8 cellular contexts compared by ENCODE assay signal in genomic region chr20:37992802-37993538, GRCh38. TPM values are rescaled to one million over a fixed set of nuclear protein-coding genes. Genes with fewer than 3 reads are reported as not detected.
DNase-seq lines count a peak whose midpoint lies in the region; ATAC-seq, FAIRE-seq and TF ChIP-seq lines count a peak whose summit lies in the region.

No MANE protein-coding gene starts in this region.

- no peaks in the 10 kb centered on the region for H3K79me2 ChIP-seq in KMS-11 (ENCODE audit: insufficient read depth, low read depth)

- intact Hi-C loops in activated B cell treated with CpG ODN at 0.5 μM for 24 hours (cut with micrococcal nuclease) (loop anchor here (1.0 to 5.0 kb wide), 6 partner anchors 91 to 801 kb away; no protein-coding TSS in a partner anchor), left cardiac atrium (cut with DNase I) (loop anchor here in 1 of 2 donors (2.0 to 5.0 kb wide), 2 partner anchors 91 to 232 kb away; partner anchors contain the start of gene VSTM2L), stomach (cut with DNase I; ENCODE audit: low total_unique reads) (loop anchor here (10.0 kb wide), 2 partner anchors 88 to 428 kb away; partner anchors contain the start of gene VSTM2L)

- peak; percentile 43 for ATAC-seq in activated B cell treated with CpG ODN at 0.5 μM for 24 hours (ENCODE audit: low read depth)
- ATAC-seq in left cardiac atrium = peak; percentile 60 to 79

- no peak overlapping the region for H2AFZ ChIP-seq in KMS-11 (ENCODE audit: low read depth)

- H3K27me3 ChIP-seq in KMS-11 (ENCODE audit: insufficient read depth, low read depth) = no peaks in the 10 kb centered on the region
- H3K27me3 ChIP-seq in stomach = no peaks in the 10 kb centered on the region

- H3K4me3 ChIP-seq in KMS-11 (IDR thresholded peaks at IDR 0.05; ENCODE audit: insufficient read depth, low read depth, low read length) = no peak overlapping the region
- H3K4me3 ChIP-seq in stomach = no peak overlapping the region

- no peak for TF ChIP-seq EP300 in stomach (IDR thresholded peaks at IDR 0.05)

- no peaks in the 10 kb centered on the region for H3K9me3 ChIP-seq in stomach

- H3K4me1 Mint-ChIP-seq in activated B cell treated with CpG ODN at 0.5 μM for 24 hours = peaks cover 20% of the 10 kb centered on the region

- H3K27ac ChIP-seq in KMS-11 (no peak overlapping the region), stomach (peak overlapping the region in 1 of 5 donors; percentile 11)

- no peaks in the 10 kb centered on the region for H3K27me3 Mint-ChIP-seq in activated B cell treated with CpG ODN at 0.5 μM for 24 hours

- CTCF ChIA-PET in activated B cell treated with CpG ODN at 0.5 μM for 24 hours (lab: Charles Lee) = interaction anchor here (0.6 to 5.5 kb wide), 11 partner anchors 9 to 797 kb away, joined by 3 to 57 read pairs (median 3); no protein-coding TSS in a partner anchor

- H3K27ac Mint-ChIP-seq in activated B cell treated with CpG ODN at 0.5 μM for 24 hours = no peak overlapping the region

- H3K4me2 ChIP-seq in KMS-11 = no peak overlapping the region

- DNase-seq in SKM-1 treated with dmso at 0.1 percent for 144 hours (lab: John Stamatoyannopoulos, UW; ENCODE audit: unreplicated experiment) (peak; percentile 4), SKM-1 (lab: John Stamatoyannopoulos, UW; ENCODE audit: unreplicated experiment) (no peak), activated B cell treated with CpG ODN at 0.5 μM for 24 hours (no peak), left cardiac atrium (peak; percentile 43), stomach (no peak), frontal cortex (ENCODE audit: low spot score in 2 of 2) (no peak), NCI-H1048 (lab: John Stamatoyannopoulos, UW) (no peak)

- H3K9ac ChIP-seq in KMS-11 = no peak overlapping the region

- TF ChIP-seq CTCF in KMS-11 (conservative IDR thresholded peaks at IDR 0.05; ENCODE audit: low read depth, low read length) = peak; percentile 83
- TF ChIP-seq CTCF in activated B cell treated with CpG ODN at 0.5 μM for 24 hours (IDR thresholded peaks at IDR 0.05) = peak; percentile 20
- TF ChIP-seq CTCF in stomach (IDR thresholded peaks at IDR 0.05) = peak in 5 of 7 experiments; percentile 16 to 74 (median 55)

- H3K36me3 Mint-ChIP-seq in activated B cell treated with CpG ODN at 0.5 μM for 24 hours (ENCODE audit: low read depth) = peaks cover 72% of the 10 kb centered on the region

- H3K4me1 ChIP-seq in KMS-11 (ENCODE audit: low read depth, poor library complexity, severe bottlenecking) (no peaks in the 10 kb centered on the region), stomach (peaks cover 17 to 54% (median 44%) of the 10 kb centered on the region in 4 donors)

- peaks cover 5% of the 10 kb centered on the region; the same call in 1 of the 2 replicates for H3K36me3 ChIP-seq in KMS-11 (ENCODE audit: insufficient read depth)
- H3K36me3 ChIP-seq in stomach = peaks cover 33 to 58% (median 49%) of the 10 kb centered on the region in 4 donors

- no peak for FAIRE-seq in frontal cortex (lab: Jason Lieb, UNC)

- POLR2A ChIA-PET in activated B cell treated with CpG ODN at 0.5 μM for 24 hours (lab: Charles Lee) = interaction anchor here (0.6 kb wide), 4 partner anchors 237 to 346 kb away, joined by 3 to 5 read pairs (median 4); no protein-coding TSS in a partner anchor

- no peak overlapping the region for H3K4me3 Mint-ChIP-seq in activated B cell treated with CpG ODN at 0.5 μM for 24 hours

- H3K9me3 Mint-ChIP-seq in activated B cell treated with CpG ODN at 0.5 μM for 24 hours = no peaks in the 10 kb centered on the region

- TF ChIP-seq POLR2A in stomach (IDR thresholded peaks at IDR 0.05) = no peak

- no peaks in the 10 kb centered on the region for H4K20me1 ChIP-seq in KMS-11 (ENCODE audit: insufficient read depth)

- WGBS in stomach, 5 donors = 31 to 53% (median 40%) methylated on average over 5 of the region's 5 CpGs

RNA-seq across cellular contexts. Expression of gene TTI1, which starts 40.3 kb away (rescaled TPM):
- 27.1 and 30.1 TPM in 2 replicates for total RNA-seq in activated B cell treated with CpG ODN at 0.5 μM for 24 hours
- total RNA-seq in left cardiac atrium = 10 to 100 TPM; 11.6 to 11.9 TPM
- total RNA-seq in stomach = 10 to 100 TPM in 3 of 5 donors, 1 to 10 TPM in 2; 3.1 to 27.2 (median 11.7) TPM
- polyA plus RNA-seq in stomach = 1 to 10 TPM; 5.0 to 6.2 (median 5.9) TPM
- total RNA-seq in frontal cortex = 25.7 TPM

RNA-seq across cellular contexts. Expression of gene RPRD1B, which starts 40.6 kb away (rescaled TPM):
- total RNA-seq in activated B cell treated with CpG ODN at 0.5 μM for 24 hours (38.4 and 40.8 TPM in 2 replicates), left cardiac atrium (10 to 100 TPM; 78.6 to 86.4 TPM), stomach (10 to 100 TPM in 4 of 5 donors, 1 to 10 TPM in 1; 8.1 to 60.0 (median 31.5) TPM), frontal cortex (39.1 TPM)
- 10 to 100 TPM in 1 of 3 donors, 1 to 10 TPM in 2; 8.0 to 10.2 (median 8.1) TPM for polyA plus RNA-seq in stomach

Comparison
In these comparisons a context has a peak if more than half of its experiments do, and no peak if none do; other contexts are left out.
1. DNase-seq: peak in SKM-1 treated with dmso at 0.1 percent for 144 hours (single experiment) and left cardiac atrium (single experiment); none in SKM-1 (single experiment), activated B cell treated with CpG ODN at 0.5 μM for 24 hours (single experiment), stomach (single experiment), frontal cortex (0 of 2) and NCI-H1048 (single experiment).
2. CTCF ChIP-seq: peak in every context shown above with its lines; median percentile 83 in KMS-11; 55 in stomach; 20 in activated B cell treated with CpG ODN at 0.5 μM for 24 hours.